ENCODE assay signal across 7 cellular contexts in genomic region chr11:70838198-70838597, GRCh38.
"Had no signal": no experiment of that assay in that cellular context is flagged by ENCODE, and none has a peak within 500 bp of the region (broad histone marks: within the 10 kb centered on the region; RNA-seq: fewer than 3 reads in every experiment).

No MANE protein-coding gene starts in this region.

- H3K4me3 Mint-ChIP-seq: IgD-negative memory B cell had no signal

- H3K4me3 ChIP-seq: K562 had no signal

- H3K27me3 Mint-ChIP-seq: IgD-negative memory B cell had no signal

- H3K4me1 Mint-ChIP-seq: IgD-negative memory B cell had no signal

- H3K36me3 Mint-ChIP-seq: IgD-negative memory B cell had no signal

- H3K4me2 ChIP-seq: KMS-11 had no signal

- H3K27ac Mint-ChIP-seq: IgD-negative memory B cell had no signal

- H3K27ac ChIP-seq: HL-60, KMS-11 had no signal

- DNase-seq: IMR-90, KBM-7, KG1 had no signal

- H3K9ac ChIP-seq: KMS-11 had no signal
